Comparison of ENCODE assay signal across 8 cellular contexts in the genomic region with DNA sequence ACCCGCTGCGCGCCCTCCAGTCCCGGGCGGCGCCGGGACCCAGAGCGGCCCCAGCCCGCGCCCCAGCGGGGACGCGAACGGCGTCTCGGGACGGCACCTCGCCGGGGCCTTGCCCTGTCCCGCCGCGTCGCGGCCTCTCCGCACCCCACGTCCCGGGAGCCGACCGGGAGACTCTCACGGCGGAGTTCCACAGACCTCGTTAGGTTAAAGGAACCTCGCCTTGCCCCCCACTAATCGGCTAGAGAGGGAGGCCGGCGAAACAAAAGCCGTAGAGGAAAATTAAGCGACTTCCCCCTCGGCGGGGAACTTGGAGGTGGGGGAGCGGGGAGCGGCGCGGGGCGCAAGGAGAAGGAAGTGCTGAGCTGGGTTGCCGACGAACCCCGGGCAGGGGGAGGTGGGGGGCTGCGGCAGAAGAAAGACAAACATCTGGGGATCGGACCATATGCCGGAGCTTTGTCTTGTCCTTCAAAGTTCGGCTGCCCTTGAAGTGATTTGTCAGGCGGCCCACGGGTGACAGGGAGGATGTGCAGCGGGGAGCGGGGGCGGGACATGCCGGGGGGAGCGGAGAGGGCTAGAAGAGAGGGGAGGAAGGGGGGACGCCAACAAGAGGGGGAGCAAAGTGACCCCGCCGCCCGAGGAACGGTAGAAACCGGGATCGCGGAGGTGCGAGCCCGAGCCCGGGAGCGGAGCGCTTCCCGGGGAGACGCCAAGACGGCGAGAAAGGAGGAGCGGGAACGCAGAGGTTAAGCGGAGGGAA.
DNase-seq lines count a peak whose midpoint lies in the region; ATAC-seq and TF ChIP-seq lines count a peak whose summit lies in the region.

No MANE protein-coding gene starts in this region.

- H2BK120ac ChIP-seq in neuronal stem cell (ENCODE audit: low read depth, low read length): peak overlapping the region; percentile 91

- H3K27me3 Mint-ChIP-seq in WTC11 (ENCODE audit: low read depth): peaks cover 29% of the 10 kb centered on the region

- peak; percentile 78 for DNase-seq in WTC11 (ENCODE audit: low spot score)
- DNase-seq in foreskin fibroblast: peak; percentile 10 to 56
- DNase-seq in neuronal stem cell (ENCODE audit: low spot score): peak; percentile 38
- DNase-seq in A172 (ENCODE audit: low spot score): no peak
- DNase-seq in uterus: no peak

- no peak overlapping the region for H4K91ac ChIP-seq in neuronal stem cell (ENCODE audit: low read depth, low read length, poor library complexity)

- H3K27ac ChIP-seq in 22Rv1 (peak overlapping the region; percentile 75), neuronal stem cell (replicated peaks; ENCODE audit: low read length) (no peak overlapping the region), uterus (no peak overlapping the region)

- peak overlapping the region; percentile 46 for H2AK5ac ChIP-seq in neuronal stem cell (ENCODE audit: low read depth, low read length)

- H3K4me1 ChIP-seq in neuronal stem cell (ENCODE audit: control insufficient read depth in 2 of 2, insufficient read depth in 1 of 2, low read depth in 1 of 2, low read length in 2 of 2) (peaks cover 0 to 4% of the 10 kb centered on the region in 2 donors), uterus (no peaks in the 10 kb centered on the region)

- peak; percentile 55 for ATAC-seq in GM18498 (IDR thresholded peaks at IDR 0.05; ENCODE audit: unreplicated experiment)
- peak; percentile 41 for ATAC-seq in HG03280 (IDR thresholded peaks at IDR 0.05; ENCODE audit: unreplicated experiment)
- peak; percentile 64 for ATAC-seq in WTC11

- peak overlapping the region; percentile 90 for H3K4me3 Mint-ChIP-seq in WTC11

- intact Hi-C loops in uterus (cut with DNase I; ENCODE audit: low total_unique reads): no loop called here

- no peaks in the 10 kb centered on the region for H3K79me1 ChIP-seq in neuronal stem cell (ENCODE audit: low read depth, low read length)

- H3K23ac ChIP-seq in neuronal stem cell (ENCODE audit: low read depth, low read length, poor library complexity): peak overlapping the region; percentile 80

- peak overlapping the region; percentile 88 for H3K9ac ChIP-seq in neuronal stem cell (ENCODE audit: low read depth, low read length, poor library complexity)

- peak overlapping the region; percentile 75 for H2BK15ac ChIP-seq in neuronal stem cell (ENCODE audit: low read length)

- no peaks in the 10 kb centered on the region for H3K36me3 Mint-ChIP-seq in WTC11

- no peak overlapping the region for H3K27ac Mint-ChIP-seq in WTC11

- H3K4me2 ChIP-seq in neuronal stem cell (ENCODE audit: insufficient read depth, low read length, poor library complexity, severe bottlenecking): peak overlapping the region; percentile 79

- H2BK12ac ChIP-seq in neuronal stem cell (ENCODE audit: low read length): peak overlapping the region; percentile 58

- no peak overlapping the region for H4K8ac ChIP-seq in neuronal stem cell (ENCODE audit: low read depth, low read length)

- no peak overlapping the region for H3K4ac ChIP-seq in neuronal stem cell (ENCODE audit: low read length)

- H3K4me1 Mint-ChIP-seq in WTC11: peaks cover 28% of the 10 kb centered on the region

- peak overlapping the region; percentile 89 for H3K14ac ChIP-seq in neuronal stem cell (ENCODE audit: low read length)

- H3K36me3 ChIP-seq in neuronal stem cell (replicated peaks in 1 of 2; ENCODE audit: control insufficient read depth in 2 of 2, insufficient read depth in 2 of 2, low read length in 2 of 2) (no peaks in the 10 kb centered on the region), uterus (no peaks in the 10 kb centered on the region)

- peak overlapping the region; percentile 82 for H2BK5ac ChIP-seq in neuronal stem cell (ENCODE audit: low read length)

- H3K27me3 ChIP-seq in neuronal stem cell (ENCODE audit: control insufficient read depth in 3 of 3, insufficient read depth in 3 of 3, low read depth in 1 of 3, low read length in 3 of 3) (peaks cover 0 to 89% (median 0%) of the 10 kb centered on the region in 3 experiments), uterus (peaks cover 0 to 80% of the 10 kb centered on the region in 2 donors)

- TF ChIP-seq POLR2A in uterus (IDR thresholded peaks at IDR 0.05): no peak

- H3K9me3 ChIP-seq in neuronal stem cell (replicated peaks in 1 of 2; ENCODE audit: control insufficient read depth in 2 of 2, insufficient read depth in 1 of 2, low read depth in 1 of 2, low read length in 2 of 2) (no peaks in the 10 kb centered on the region), uterus (no peaks in the 10 kb centered on the region)

- H3K9me3 Mint-ChIP-seq in WTC11: no peaks in the 10 kb centered on the region

- POLR2A ChIA-PET in WTC11 (lab: Charles Lee): interaction anchor here (0.9 kb wide), 1 partner anchor 115 kb away, joined by 3 read pairs; no protein-coding TSS in a partner anchor

- WGBS in neuronal stem cell (ENCODE audit: extremely low coverage in 2 of 2, insufficient read length in 2 of 2, insufficient replicate concordance in 1 of 2), 2 donors: no CpG with 5 or more reads among the region's 79 CpGs

- H2AFZ ChIP-seq in neuronal stem cell (ENCODE audit: low read length): peak overlapping the region; percentile 99

- CTCF ChIA-PET in WTC11 (lab: Charles Lee): interaction anchor here (1.1 kb wide), 1 partner anchor 9 kb away, joined by 4 read pairs; no protein-coding TSS in a partner anchor

- H3K4me3 ChIP-seq in foreskin fibroblast (ENCODE audit: low read depth in 1 of 2, low read length in 2 of 2): peak overlapping the region; percentile 21 to 60
- peak overlapping the region; percentile 42 to 92 for H3K4me3 ChIP-seq in neuronal stem cell (ENCODE audit: low read length in 2 of 2)
- H3K4me3 ChIP-seq in uterus: peak overlapping the region in 1 of 2 donors; percentile 29

- peak overlapping the region; percentile 97 for H3K18ac ChIP-seq in neuronal stem cell (ENCODE audit: low read length)

- TF ChIP-seq CTCF in 22Rv1 (IDR thresholded peaks at IDR 0.05): peak; percentile 28
- no peak for TF ChIP-seq CTCF in WTC11 (IDR thresholded peaks at IDR 0.05)
- TF ChIP-seq CTCF in foreskin fibroblast (IDR thresholded peaks at IDR 0.05; ENCODE audit: low read depth, low read length): no peak
- TF ChIP-seq CTCF in uterus (IDR thresholded peaks at IDR 0.05): no peak

TF ChIP-seq in WTC11, 78 proteins besides CTCF, POLR2A, EP300 and RAD21:
- no peak for TF ChIP-seq ZBTB21 (CRISPR knock-in tag; IDR thresholded peaks at IDR 0.05; ENCODE audit: borderline replicate concordance)
- 0 out of 2 replicates have a peak, but pooled peaks have one; percentile 19 for TF ChIP-seq ZNF219 (CRISPR knock-in tag; IDR thresholded peaks at IDR 0.05; ENCODE audit: borderline replicate concordance)
- no peak for TF ChIP-seq FOXP1 (CRISPR knock-in tag; IDR thresholded peaks at IDR 0.05; ENCODE audit: borderline replicate concordance)
- no peak for TF ChIP-seq FOXK1 (CRISPR knock-in tag; IDR thresholded peaks at IDR 0.05)
- no peak for TF ChIP-seq ZNF423 (CRISPR knock-in tag; IDR thresholded peaks at IDR 0.05)
- TF ChIP-seq ZSCAN18 (CRISPR knock-in tag; IDR thresholded peaks at IDR 0.05): no peak

Comparison
In these comparisons a context has a peak if more than half of its experiments do, and no peak if none do; other contexts are left out.
1. DNase-seq: peak in WTC11 (single experiment), foreskin fibroblast (2 of 2) and neuronal stem cell (single experiment); none in A172 (single experiment) and uterus (0 of 2).
2. Peak in every context shown above with its lines, with median percentiles within 50 percentile points of each other: ATAC-seq.